11 cellular contexts compared by ENCODE assay signal in genomic region chr4:128241425-128241913, GRCh38. TPM values are rescaled to one million over a fixed set of nuclear protein-coding genes. Genes with fewer than 3 reads are reported as not detected.
DNase-seq lines count a peak whose midpoint lies in the region; ATAC-seq and TF ChIP-seq lines count a peak whose summit lies in the region.
"Had no signal": no experiment of that assay in that cellular context is flagged by ENCODE, and none has a peak within 500 bp of the region (broad histone marks: within the 10 kb centered on the region; RNA-seq: fewer than 3 reads in every experiment).

No MANE protein-coding gene starts in this region.

- no peak overlapping the region for H3K4me3 ChIP-seq in astrocyte of the spinal cord (ENCODE audit: low read depth, low read length)
- no peak overlapping the region for H3K4me3 ChIP-seq in liver (ENCODE audit: low read depth in 1 of 3, low read length in 3 of 3)
- H3K4me3 ChIP-seq: psoas muscle had no signal

- TF ChIP-seq CTCF in astrocyte of the spinal cord (IDR thresholded peaks at IDR 0.05; ENCODE audit: low read depth, low read length), result no peak
- TF ChIP-seq CTCF in liver (IDR thresholded peaks at IDR 0.05; ENCODE audit: low read depth, low read length, missing input control), result no peak

- peak in 1 of 2 donors; percentile 23 for TF ChIP-seq RAD21 in liver (IDR thresholded peaks at IDR 0.05)

- intact Hi-C loops in activated T-helper 2 cell treated with anti-CD3 and anti-CD28 coated beads, Interferon-gamma antibody, Interleukin-2, Interleukin-4, amounts not matched to agents 10 μg/mL and 5 μg/mL and 100 μg/mL, durations not matched to agents 14 hours and 24 hours and 36 hours (cut with micrococcal nuclease), result no loop called here
- intact Hi-C loops in left colon (cut with DNase I, micrococcal nuclease), result no loop called here

- no peaks in the 10 kb centered on the region for H3K4me1 Mint-ChIP-seq in activated T-helper 2 cell treated with anti-CD3 and anti-CD28 coated beads, Interferon-gamma antibody, Interleukin-2, Interleukin-4, amounts not matched to agents 10 μg/mL and 5 μg/mL and 100 μg/mL, durations not matched to agents 14 hours and 24 hours and 36 hours (ENCODE audit: low read depth)
- H3K4me1 Mint-ChIP-seq in naive thymus-derived CD8-positive, alpha-beta T cell, result no peaks in the 10 kb centered on the region

- H3K27ac Mint-ChIP-seq in activated T-helper 2 cell treated with anti-CD3 and anti-CD28 coated beads, Interferon-gamma antibody, Interleukin-2, Interleukin-4, amounts not matched to agents 10 μg/mL and 5 μg/mL and 100 μg/mL, durations not matched to agents 14 hours and 24 hours and 36 hours, result no peak overlapping the region
- no peak overlapping the region for H3K27ac Mint-ChIP-seq in naive thymus-derived CD8-positive, alpha-beta T cell

- peaks cover under 1% of the 10 kb centered on the region for H3K9me3 Mint-ChIP-seq in activated T-helper 2 cell treated with anti-CD3 and anti-CD28 coated beads, Interferon-gamma antibody, Interleukin-2, Interleukin-4, amounts not matched to agents 10 μg/mL and 5 μg/mL and 100 μg/mL, durations not matched to agents 14 hours and 24 hours and 36 hours
- H3K9me3 Mint-ChIP-seq in naive thymus-derived CD8-positive, alpha-beta T cell, result peaks cover 0 to 1% (median 0%) of the 10 kb centered on the region in 9 donors

- 44% methylated on average over 3 of the region's 3 CpGs for WGBS in liver

- H3K4me3 Mint-ChIP-seq in activated T-helper 2 cell treated with anti-CD3 and anti-CD28 coated beads, Interferon-gamma antibody, Interleukin-2, Interleukin-4, amounts not matched to agents 10 μg/mL and 5 μg/mL and 100 μg/mL, durations not matched to agents 14 hours and 24 hours and 36 hours (ENCODE audit: low read depth), result no peak overlapping the region
- no peak overlapping the region for H3K4me3 Mint-ChIP-seq in naive thymus-derived CD8-positive, alpha-beta T cell

- H3K36me3 Mint-ChIP-seq in activated T-helper 2 cell treated with anti-CD3 and anti-CD28 coated beads, Interferon-gamma antibody, Interleukin-2, Interleukin-4, amounts not matched to agents 10 μg/mL and 5 μg/mL and 100 μg/mL, durations not matched to agents 14 hours and 24 hours and 36 hours (ENCODE audit: low read depth), result no peaks in the 10 kb centered on the region
- no peaks in the 10 kb centered on the region for H3K36me3 Mint-ChIP-seq in naive thymus-derived CD8-positive, alpha-beta T cell

- no peak overlapping the region for H3K9ac ChIP-seq in liver (ENCODE audit: low read depth in 1 of 2, low read length in 2 of 2)

- no peaks in the 10 kb centered on the region for H3K9me3 ChIP-seq in liver (ENCODE audit: control insufficient read depth in 4 of 4, low read length in 3 of 4)
- H3K9me3 ChIP-seq: psoas muscle had no signal

- H3K4me1 ChIP-seq in liver (ENCODE audit: control insufficient read depth in 4 of 4, insufficient read depth in 4 of 4, low read length in 3 of 4), result peaks cover 0 to 9% (median 2%) of the 10 kb centered on the region in 4 donors
- H3K4me1 ChIP-seq: psoas muscle had no signal

- no peaks in the 10 kb centered on the region for H3K27me3 ChIP-seq in liver (ENCODE audit: control insufficient read depth in 4 of 4, insufficient read depth in 4 of 4, low read length in 3 of 4)

- POLR2A ChIA-PET in naive thymus-derived CD8-positive, alpha-beta T cell (lab: Charles Lee), result no interaction called here

- no peak overlapping the region for H3K27ac ChIP-seq in liver (ENCODE audit: low read depth in 1 of 2, low read length in 2 of 2)
- H3K27ac ChIP-seq: psoas muscle had no signal

- H3K27me3 Mint-ChIP-seq in activated T-helper 2 cell treated with anti-CD3 and anti-CD28 coated beads, Interferon-gamma antibody, Interleukin-2, Interleukin-4, amounts not matched to agents 10 μg/mL and 5 μg/mL and 100 μg/mL, durations not matched to agents 14 hours and 24 hours and 36 hours (ENCODE audit: low read depth), result peaks cover 2% of the 10 kb centered on the region
- H3K27me3 Mint-ChIP-seq in naive thymus-derived CD8-positive, alpha-beta T cell, result peaks cover 5 to 24% (median 14%) of the 10 kb centered on the region in 5 donors

- DNase-seq in AG08396 (ENCODE audit: low spot score) (peak; percentile 68), HK-2 (ENCODE audit: unreplicated experiment) (peak; percentile 53), astrocyte of the spinal cord (ENCODE audit: low read depth, low spot score) (peak; percentile 98), left colon (no peak), D341Med (ENCODE audit: low spot score) (no peak)
- DNase-seq in activated T-helper 2 cell treated with anti-CD3 and anti-CD28 coated beads, Interferon-gamma antibody, Interleukin-2, Interleukin-4, amounts not matched to agents 10 μg/mL and 5 μg/mL and 100 μg/mL, durations not matched to agents 14 hours and 24 hours and 36 hours (ENCODE audit: low spot score), result no peak
- no peak for DNase-seq in naive thymus-derived CD8-positive, alpha-beta T cell
- DNase-seq: erythroblast had no signal

- ATAC-seq in left colon, result no peak
- no peak for ATAC-seq in naive thymus-derived CD8-positive, alpha-beta T cell
- ATAC-seq: Panc1 had no signal

- H3K36me3 ChIP-seq in liver (ENCODE audit: control insufficient read depth in 4 of 4, insufficient read depth in 3 of 4, low read depth in 1 of 4, low read length in 3 of 4), result no peaks in the 10 kb centered on the region

- in situ Hi-C loops in astrocyte of the spinal cord (cut with HindIII; ENCODE audit: low sequenced_read_pairs), result no loop called here

TF ChIP-seq in liver, 16 proteins besides CTCF, POLR2A, EP300 and RAD21:
- TF ChIP-seq, protein P1, sequence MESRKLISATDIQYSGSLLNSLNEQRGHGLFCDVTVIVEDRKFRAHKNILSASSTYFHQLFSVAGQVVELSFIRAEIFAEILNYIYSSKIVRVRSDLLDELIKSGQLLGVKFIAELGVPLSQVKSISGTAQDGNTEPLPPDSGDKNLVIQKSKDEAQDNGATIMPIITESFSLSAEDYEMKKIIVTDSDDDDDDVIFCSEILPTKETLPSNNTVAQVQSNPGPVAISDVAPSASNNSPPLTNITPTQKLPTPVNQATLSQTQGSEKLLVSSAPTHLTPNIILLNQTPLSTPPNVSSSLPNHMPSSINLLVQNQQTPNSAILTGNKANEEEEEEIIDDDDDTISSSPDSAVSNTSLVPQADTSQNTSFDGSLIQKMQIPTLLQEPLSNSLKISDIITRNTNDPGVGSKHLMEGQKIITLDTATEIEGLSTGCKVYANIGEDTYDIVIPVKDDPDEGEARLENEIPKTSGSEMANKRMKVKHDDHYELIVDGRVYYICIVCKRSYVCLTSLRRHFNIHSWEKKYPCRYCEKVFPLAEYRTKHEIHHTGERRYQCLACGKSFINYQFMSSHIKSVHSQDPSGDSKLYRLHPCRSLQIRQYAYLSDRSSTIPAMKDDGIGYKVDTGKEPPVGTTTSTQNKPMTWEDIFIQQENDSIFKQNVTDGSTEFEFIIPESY (IDR thresholded peaks at IDR 0.05), result no peak
- TF ChIP-seq RXRA (IDR thresholded peaks at IDR 0.05) (peak; percentile 32 to 60), HNF4A (conservative IDR thresholded peaks at IDR 0.05) (peak; percentile 76 to 78), TAF1 (conservative IDR thresholded peaks at IDR 0.05) (no peak), SP1 (IDR thresholded peaks at IDR 0.05) (peak; percentile 69), JUND (IDR thresholded peaks at IDR 0.05) (peak; percentile 20 to 21), HNF4G (IDR thresholded peaks at IDR 0.05) (no peak)
- TF ChIP-seq, protein P2, sequence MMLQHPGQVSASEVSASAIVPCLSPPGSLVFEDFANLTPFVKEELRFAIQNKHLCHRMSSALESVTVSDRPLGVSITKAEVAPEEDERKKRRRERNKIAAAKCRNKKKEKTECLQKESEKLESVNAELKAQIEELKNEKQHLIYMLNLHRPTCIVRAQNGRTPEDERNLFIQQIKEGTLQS (IDR thresholded peaks at IDR 0.05), result peak; percentile 79
- TF ChIP-seq, protein P3, sequence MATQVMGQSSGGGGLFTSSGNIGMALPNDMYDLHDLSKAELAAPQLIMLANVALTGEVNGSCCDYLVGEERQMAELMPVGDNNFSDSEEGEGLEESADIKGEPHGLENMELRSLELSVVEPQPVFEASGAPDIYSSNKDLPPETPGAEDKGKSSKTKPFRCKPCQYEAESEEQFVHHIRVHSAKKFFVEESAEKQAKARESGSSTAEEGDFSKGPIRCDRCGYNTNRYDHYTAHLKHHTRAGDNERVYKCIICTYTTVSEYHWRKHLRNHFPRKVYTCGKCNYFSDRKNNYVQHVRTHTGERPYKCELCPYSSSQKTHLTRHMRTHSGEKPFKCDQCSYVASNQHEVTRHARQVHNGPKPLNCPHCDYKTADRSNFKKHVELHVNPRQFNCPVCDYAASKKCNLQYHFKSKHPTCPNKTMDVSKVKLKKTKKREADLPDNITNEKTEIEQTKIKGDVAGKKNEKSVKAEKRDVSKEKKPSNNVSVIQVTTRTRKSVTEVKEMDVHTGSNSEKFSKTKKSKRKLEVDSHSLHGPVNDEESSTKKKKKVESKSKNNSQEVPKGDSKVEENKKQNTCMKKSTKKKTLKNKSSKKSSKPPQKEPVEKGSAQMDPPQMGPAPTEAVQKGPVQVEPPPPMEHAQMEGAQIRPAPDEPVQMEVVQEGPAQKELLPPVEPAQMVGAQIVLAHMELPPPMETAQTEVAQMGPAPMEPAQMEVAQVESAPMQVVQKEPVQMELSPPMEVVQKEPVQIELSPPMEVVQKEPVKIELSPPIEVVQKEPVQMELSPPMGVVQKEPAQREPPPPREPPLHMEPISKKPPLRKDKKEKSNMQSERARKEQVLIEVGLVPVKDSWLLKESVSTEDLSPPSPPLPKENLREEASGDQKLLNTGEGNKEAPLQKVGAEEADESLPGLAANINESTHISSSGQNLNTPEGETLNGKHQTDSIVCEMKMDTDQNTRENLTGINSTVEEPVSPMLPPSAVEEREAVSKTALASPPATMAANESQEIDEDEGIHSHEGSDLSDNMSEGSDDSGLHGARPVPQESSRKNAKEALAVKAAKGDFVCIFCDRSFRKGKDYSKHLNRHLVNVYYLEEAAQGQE (IDR thresholded peaks at IDR 0.05), result no peak

RNA-seq across cellular contexts. Expression of gene PGRMC2, which starts 46.1 kb away (rescaled TPM):
- total RNA-seq in liver (10 to 100 TPM; 31.5 to 44.3 TPM), left colon (10 to 100 TPM; 79.8 to 90.1 TPM)
- polyA plus RNA-seq in liver, result 10 to 100 TPM; 28.9 to 32.8 TPM
- total RNA-seq in activated T-helper 2 cell treated with anti-CD3 and anti-CD28 coated beads, Interferon-gamma antibody, Interleukin-2, Interleukin-4, amounts not matched to agents 10 μg/mL and 5 μg/mL and 100 μg/mL, durations not matched to agents 14 hours and 24 hours and 36 hours, result 45.0 and 47.2 TPM in 2 replicates
- total RNA-seq in naive thymus-derived CD8-positive, alpha-beta T cell, result 10 to 100 TPM; 41.2 to 47.5 TPM
- polyA plus RNA-seq in naive thymus-derived CD8-positive, alpha-beta T cell, result 10 to 100 TPM; 17.3 to 20.1 (median 19.0) TPM

Comparison
In these comparisons a context has a peak if more than half of its experiments do, and no peak if none do; other contexts are left out.
1. DNase-seq: peak in AG08396 (single experiment), HK-2 (single experiment) and astrocyte of the spinal cord (single experiment); none in activated T-helper 2 cell treated with anti-CD3 and anti-CD28 coated beads, Interferon-gamma antibody, Interleukin-2, Interleukin-4, amounts not matched to agents 10 μg/mL and 5 μg/mL and 100 μg/mL, durations not matched to agents 14 hours and 24 hours and 36 hours (single experiment), left colon (0 of 2), D341Med (single experiment) and naive thymus-derived CD8-positive, alpha-beta T cell (0 of 10).